Comparison of ENCODE assay signal across 32 cellular contexts in genomic region chr12:20432290-20432689, GRCh38.
"Had no signal": no experiment of that assay in that cellular context is flagged by ENCODE, and none has a peak within 500 bp of the region (broad histone marks: within the 10 kb centered on the region; RNA-seq: fewer than 3 reads in every experiment).

No MANE protein-coding gene starts in this region.

- H3K36me3 ChIP-seq: adrenal gland, brain microvascular endothelial cell, breast epithelium had no signal

- H3K9me3 Mint-ChIP-seq: activated B cell treated with CpG ODN at 0.5 μM for 24 hours; activated CD4-positive, alpha-beta memory T cell treated with anti-CD3 and anti-CD28 coated beads for 36 hours; activated CD4-positive, alpha-beta T cell treated with anti-CD3 and anti-CD28 coated beads, Interleukin-2, amount 10 ng/mL, durations not matched to agents 24 days and 14 days; activated CD8-positive, alpha-beta T cell treated with anti-CD3 and anti-CD28 coated beads for 36 hours; activated naive CD4-positive, alpha-beta T cell treated with anti-CD3 and anti-CD28 coated beads, Interleukin-2, amount 50 U/mL, for 72 hours; activated naive CD8-positive, alpha-beta T cell treated with anti-CD3 and anti-CD28 coated beads for 36 hours; activated T-helper 2 cell treated with anti-CD3 and anti-CD28 coated beads, Interferon-gamma antibody, Interleukin-2, Interleukin-4, amounts not matched to agents 10 μg/mL and 5 μg/mL and 100 μg/mL, durations not matched to agents 14 hours and 24 hours and 36 hours; T-helper 1 cell treated with Interleukin-12 subunit alpha and Interleukin-12 subunit beta and Interleukin-4 antibody, amounts not matched to agents 30 μg/mL and 1 μg/mL, for 36 hours; T-helper 2 cell treated with Interferon-gamma antibody and Interleukin-4, amounts not matched to agents 5 μg/mL and 100 μg/mL, for 36 hours had no signal

- H3K36me3 Mint-ChIP-seq: activated CD4-positive, alpha-beta memory T cell treated with anti-CD3 and anti-CD28 coated beads for 36 hours; activated naive CD4-positive, alpha-beta T cell treated with anti-CD3 and anti-CD28 coated beads, Interleukin-2, amount 50 U/mL, for 72 hours; activated naive CD8-positive, alpha-beta T cell treated with anti-CD3 and anti-CD28 coated beads for 36 hours had no signal

- H3K27me3 ChIP-seq: adrenal gland, body of pancreas, brain microvascular endothelial cell, breast epithelium had no signal

- H3K4me1 Mint-ChIP-seq: activated B cell treated with CpG ODN at 0.5 μM for 24 hours; activated CD4-positive, alpha-beta T cell treated with anti-CD3 and anti-CD28 coated beads, Interleukin-2, amount 10 ng/mL, durations not matched to agents 24 days and 14 days; activated naive CD8-positive, alpha-beta T cell treated with anti-CD3 and anti-CD28 coated beads for 36 hours had no signal

- ATAC-seq: activated CD8-positive, alpha-beta T cell treated with anti-CD3 and anti-CD28 coated beads for 36 hours; activated naive CD4-positive, alpha-beta T cell treated with anti-CD3 and anti-CD28 coated beads, Interleukin-2, amount 50 U/mL, for 72 hours; body of pancreas had no signal

- H3K4me1 ChIP-seq: adrenal gland, breast epithelium had no signal

- DNase-seq: activated B cell treated with CpG ODN at 0.5 μM for 24 hours; activated CD4-positive, alpha-beta memory T cell treated with anti-CD3 and anti-CD28 coated beads for 36 hours; activated CD4-positive, alpha-beta T cell treated with anti-CD3 and anti-CD28 coated beads for 4 hours; activated CD4-positive, alpha-beta T cell treated with anti-CD3 and anti-CD28 coated beads, Interleukin-2, amount 10 ng/mL, durations not matched to agents 24 days and 14 days; activated CD4-positive, alpha-beta T cell treated with anti-CD3 and anti-CD28 coated beads, Interleukin-2, amount 50 U/mL, for 1 hour; activated CD4-positive, alpha-beta T cell treated with anti-CD3 and anti-CD28 coated beads, Interleukin-2, amount 50 U/mL, for 4 hours; activated CD4-positive, CD25-positive, alpha-beta regulatory T cell treated with anti-CD3 and anti-CD28 coated beads, Interleukin-2, amount 50 U/mL, for 72 hours; activated CD8-positive, alpha-beta memory T cell treated with anti-CD3 and anti-CD28 coated beads, Interleukin-2, amount 50 U/mL, for 4 hours; activated CD8-positive, alpha-beta T cell treated with anti-CD3 and anti-CD28 coated beads for 36 hours; activated effector memory CD4-positive, alpha-beta T cell treated with Interleukin-2 at 50 U/mL for 16 hours; activated gamma-delta T cell; activated naive CD4-positive, alpha-beta T cell treated with anti-CD3 and anti-CD28 coated beads, Interleukin-2, amount 50 U/mL, for 16 hours; activated naive CD4-positive, alpha-beta T cell treated with Interleukin-2 at 50 U/mL for 16 hours; activated naive CD8-positive, alpha-beta T cell treated with anti-CD3 and anti-CD28 coated beads for 36 hours; activated T-cell treated with anti-CD3 and anti-CD28 coated beads for 4 hours; activated T-cell treated with anti-CD3 and anti-CD28 coated beads, Interleukin-2, amount 50 U/mL, for 1 hour; activated T-cell treated with anti-CD3 and anti-CD28 coated beads, Interleukin-2, amount 50 U/mL, for 48 hours; adrenal gland; amniotic stem cell; aorta; body of pancreas; brain microvascular endothelial cell; central memory CD4-positive, alpha-beta T cell; T-helper 1 cell; T-helper 2 cell; T-helper 9 cell had no signal

- H3K4me3 Mint-ChIP-seq: activated B cell treated with CpG ODN at 0.5 μM for 24 hours; activated CD4-positive, alpha-beta memory T cell treated with anti-CD3 and anti-CD28 coated beads for 36 hours; activated CD4-positive, alpha-beta T cell treated with anti-CD3 and anti-CD28 coated beads, Interleukin-2, amount 10 ng/mL, durations not matched to agents 24 days and 14 days; activated CD8-positive, alpha-beta T cell treated with anti-CD3 and anti-CD28 coated beads for 36 hours; activated naive CD8-positive, alpha-beta T cell treated with anti-CD3 and anti-CD28 coated beads for 36 hours; T-helper 1 cell treated with Interleukin-12 subunit alpha and Interleukin-12 subunit beta and Interleukin-4 antibody, amounts not matched to agents 30 μg/mL and 1 μg/mL, for 36 hours; T-helper 2 cell treated with Interferon-gamma antibody and Interleukin-4, amounts not matched to agents 5 μg/mL and 100 μg/mL, for 36 hours had no signal

- H3K4me3 ChIP-seq: adrenal gland, body of pancreas, breast epithelium had no signal

- H3K27me3 Mint-ChIP-seq: activated B cell treated with CpG ODN at 0.5 μM for 24 hours; activated CD4-positive, alpha-beta memory T cell treated with anti-CD3 and anti-CD28 coated beads for 36 hours; activated CD4-positive, alpha-beta T cell treated with anti-CD3 and anti-CD28 coated beads, Interleukin-2, amount 10 ng/mL, durations not matched to agents 24 days and 14 days; activated CD8-positive, alpha-beta T cell treated with anti-CD3 and anti-CD28 coated beads for 36 hours; activated naive CD8-positive, alpha-beta T cell treated with anti-CD3 and anti-CD28 coated beads for 36 hours had no signal

- H3K9me3 ChIP-seq: adrenal gland, body of pancreas, breast epithelium had no signal

- H3K27ac ChIP-seq: adrenal gland, body of pancreas, brain microvascular endothelial cell, breast epithelium, VCaP had no signal
